In genomic region chr16:74991593-74992403, GRCh38 we compare ENCODE assay signal across 1 cellular context.
TF ChIP-seq lines count a peak whose summit lies in the region.

No MANE protein-coding gene starts in this region.

TF ChIP-seq in HepG2, 621 proteins besides CTCF, POLR2A, EP300 and RAD21 (continued from another document and continues in another):
- TF ChIP-seq, protein P1, sequence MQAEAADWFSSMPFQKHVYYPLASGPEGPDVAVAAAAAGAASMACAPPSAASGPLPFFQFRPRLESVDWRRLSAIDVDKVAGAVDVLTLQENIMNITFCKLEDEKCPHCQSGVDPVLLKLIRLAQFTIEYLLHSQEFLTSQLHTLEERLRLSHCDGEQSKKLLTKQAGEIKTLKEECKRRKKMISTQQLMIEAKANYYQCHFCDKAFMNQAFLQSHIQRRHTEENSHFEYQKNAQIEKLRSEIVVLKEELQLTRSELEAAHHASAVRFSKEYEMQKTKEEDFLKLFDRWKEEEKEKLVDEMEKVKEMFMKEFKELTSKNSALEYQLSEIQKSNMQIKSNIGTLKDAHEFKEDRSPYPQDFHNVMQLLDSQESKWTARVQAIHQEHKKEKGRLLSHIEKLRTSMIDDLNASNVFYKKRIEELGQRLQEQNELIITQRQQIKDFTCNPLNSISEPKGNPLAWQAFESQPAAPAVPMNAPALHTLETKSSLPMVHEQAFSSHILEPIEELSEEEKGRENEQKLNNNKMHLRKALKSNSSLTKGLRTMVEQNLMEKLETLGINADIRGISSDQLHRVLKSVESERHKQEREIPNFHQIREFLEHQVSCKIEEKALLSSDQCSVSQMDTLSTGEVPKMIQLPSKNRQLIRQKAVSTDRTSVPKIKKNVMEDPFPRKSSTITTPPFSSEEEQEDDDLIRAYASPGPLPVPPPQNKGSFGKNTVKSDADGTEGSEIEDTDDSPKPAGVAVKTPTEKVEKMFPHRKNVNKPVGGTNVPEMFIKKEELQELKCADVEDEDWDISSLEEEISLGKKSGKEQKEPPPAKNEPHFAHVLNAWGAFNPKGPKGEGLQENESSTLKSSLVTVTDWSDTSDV (CRISPR knock-in tag; IDR thresholded peaks at IDR 0.05) = no peak
- TF ChIP-seq GABPB1 (CRISPR knock-in tag; IDR thresholded peaks at IDR 0.05) (peak; percentile 28; the same call in 1 of the 2 replicates), GZF1 (CRISPR knock-in tag; IDR thresholded peaks at IDR 0.05) (no peak), EZH2 (conservative IDR thresholded peaks at IDR 0.05; ENCODE audit: low read depth, low read length) (no peak), ZMYM2 (CRISPR knock-in tag; IDR thresholded peaks at IDR 0.05) (no peak; the same call in 1 of the 2 replicates), ETV5 (CRISPR knock-in tag; IDR thresholded peaks at IDR 0.05; ENCODE audit: borderline replicate concordance) (no peak), MIXL1 (CRISPR knock-in tag; IDR thresholded peaks at IDR 0.05) (peak; percentile 97), ELF4 (CRISPR knock-in tag; IDR thresholded peaks at IDR 0.05; ENCODE audit: borderline replicate concordance) (no peak; the same call in 1 of the 2 replicates), ZNF138 (CRISPR knock-in tag; IDR thresholded peaks at IDR 0.05; ENCODE audit: low read depth) (no peak), ZNF230 (CRISPR knock-in tag; IDR thresholded peaks at IDR 0.05) (no peak; the same call in 1 of the 2 replicates), ZNF143 (CRISPR knock-in tag; IDR thresholded peaks at IDR 0.05) (peak; percentile 63; the same call in 1 of the 2 replicates), THYN1 (CRISPR knock-in tag; IDR thresholded peaks at IDR 0.05; ENCODE audit: borderline replicate concordance, low read depth) (0 out of 2 replicates have a peak, but pooled peaks have one; percentile 20), PHF5A (CRISPR knock-in tag; IDR thresholded peaks at IDR 0.05; ENCODE audit: low read depth, unreplicated experiment) (peak; percentile 82), CBX5 (CRISPR knock-in tag; IDR thresholded peaks at IDR 0.05; ENCODE audit: borderline replicate concordance) (peak; percentile 35; the same call in 1 of the 2 replicates), NCOR1 (IDR thresholded peaks at IDR 0.05; ENCODE audit: borderline replicate concordance, low read length) (peak; percentile 96), AHR (CRISPR knock-in tag; IDR thresholded peaks at IDR 0.05) (no peak), DMTF1 (CRISPR knock-in tag; IDR thresholded peaks at IDR 0.05) (no peak), ZNF12 (CRISPR knock-in tag; IDR thresholded peaks at IDR 0.05) (no peak), KLF11 (CRISPR knock-in tag; IDR thresholded peaks at IDR 0.05) (no peak), ZNF530 (CRISPR knock-in tag; IDR thresholded peaks at IDR 0.05; ENCODE audit: low read depth) (no peak), NPAS2 (CRISPR knock-in tag; IDR thresholded peaks at IDR 0.05; ENCODE audit: borderline replicate concordance) (no peak), ZNF766 (CRISPR knock-in tag; IDR thresholded peaks at IDR 0.05; ENCODE audit: borderline replicate concordance) (peak; percentile 68; the same call in 1 of the 2 replicates), DNMT1 (CRISPR knock-in tag; IDR thresholded peaks at IDR 0.05) (no peak), ZNF33A (CRISPR knock-in tag; IDR thresholded peaks at IDR 0.05; ENCODE audit: borderline replicate concordance) (peak; percentile 98; the same call in 1 of the 2 replicates), NFYC (CRISPR knock-in tag; IDR thresholded peaks at IDR 0.05) (no peak), XBP1 (CRISPR knock-in tag; IDR thresholded peaks at IDR 0.05) (no peak), SMAD1 (CRISPR knock-in tag; IDR thresholded peaks at IDR 0.05; ENCODE audit: borderline replicate concordance, low read depth) (no peak), HES4 (CRISPR knock-in tag; IDR thresholded peaks at IDR 0.05; ENCODE audit: borderline replicate concordance) (no peak), ZMAT3 (CRISPR knock-in tag; conservative IDR thresholded peaks at IDR 0.05) (no peak; the same call in 1 of the 2 replicates), ZNF33B (CRISPR knock-in tag; IDR thresholded peaks at IDR 0.05) (no peak), ZFP82 (CRISPR knock-in tag; IDR thresholded peaks at IDR 0.05; ENCODE audit: borderline replicate concordance) (no peak), ZNF891 (CRISPR knock-in tag; IDR thresholded peaks at IDR 0.05) (no peak; the same call in 1 of the 2 replicates), ZNF225 (CRISPR knock-in tag; IDR thresholded peaks at IDR 0.05) (no peak), ZNF20 (CRISPR knock-in tag; IDR thresholded peaks at IDR 0.05) (0 out of 2 replicates have a peak, but pooled peaks have one; percentile 27), SALL2 (CRISPR knock-in tag; IDR thresholded peaks at IDR 0.05) (peak; percentile 12; the same call in 1 of the 2 replicates), FOSL1 (CRISPR knock-in tag; IDR thresholded peaks at IDR 0.05; ENCODE audit: borderline replicate concordance) (no peak), MTF1 (CRISPR knock-in tag; IDR thresholded peaks at IDR 0.05) (peak; percentile 30; the same call in 1 of the 2 replicates), SATB2 (CRISPR knock-in tag; IDR thresholded peaks at IDR 0.05) (0 out of 2 replicates have a peak, but pooled peaks have one; percentile 54), LRRFIP1 (CRISPR knock-in tag; conservative IDR thresholded peaks at IDR 0.05) (no peak)
- TF ChIP-seq, protein P2, sequence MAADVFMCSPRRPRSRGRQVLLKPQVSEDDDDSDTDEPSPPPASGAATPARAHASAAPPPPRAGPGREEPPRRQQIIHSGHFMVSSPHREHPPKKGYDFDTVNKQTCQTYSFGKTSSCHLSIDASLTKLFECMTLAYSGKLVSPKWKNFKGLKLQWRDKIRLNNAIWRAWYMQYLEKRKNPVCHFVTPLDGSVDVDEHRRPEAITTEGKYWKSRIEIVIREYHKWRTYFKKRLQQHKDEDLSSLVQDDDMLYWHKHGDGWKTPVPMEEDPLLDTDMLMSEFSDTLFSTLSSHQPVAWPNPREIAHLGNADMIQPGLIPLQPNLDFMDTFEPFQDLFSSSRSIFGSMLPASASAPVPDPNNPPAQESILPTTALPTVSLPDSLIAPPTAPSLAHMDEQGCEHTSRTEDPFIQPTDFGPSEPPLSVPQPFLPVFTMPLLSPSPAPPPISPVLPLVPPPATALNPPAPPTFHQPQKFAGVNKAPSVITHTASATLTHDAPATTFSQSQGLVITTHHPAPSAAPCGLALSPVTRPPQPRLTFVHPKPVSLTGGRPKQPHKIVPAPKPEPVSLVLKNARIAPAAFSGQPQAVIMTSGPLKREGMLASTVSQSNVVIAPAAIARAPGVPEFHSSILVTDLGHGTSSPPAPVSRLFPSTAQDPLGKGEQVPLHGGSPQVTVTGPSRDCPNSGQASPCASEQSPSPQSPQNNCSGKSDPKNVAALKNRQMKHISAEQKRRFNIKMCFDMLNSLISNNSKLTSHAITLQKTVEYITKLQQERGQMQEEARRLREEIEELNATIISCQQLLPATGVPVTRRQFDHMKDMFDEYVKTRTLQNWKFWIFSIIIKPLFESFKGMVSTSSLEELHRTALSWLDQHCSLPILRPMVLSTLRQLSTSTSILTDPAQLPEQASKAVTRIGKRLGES (CRISPR knock-in tag; IDR thresholded peaks at IDR 0.05; ENCODE audit: borderline replicate concordance) = peak; percentile 97
- TF ChIP-seq, protein P3, sequence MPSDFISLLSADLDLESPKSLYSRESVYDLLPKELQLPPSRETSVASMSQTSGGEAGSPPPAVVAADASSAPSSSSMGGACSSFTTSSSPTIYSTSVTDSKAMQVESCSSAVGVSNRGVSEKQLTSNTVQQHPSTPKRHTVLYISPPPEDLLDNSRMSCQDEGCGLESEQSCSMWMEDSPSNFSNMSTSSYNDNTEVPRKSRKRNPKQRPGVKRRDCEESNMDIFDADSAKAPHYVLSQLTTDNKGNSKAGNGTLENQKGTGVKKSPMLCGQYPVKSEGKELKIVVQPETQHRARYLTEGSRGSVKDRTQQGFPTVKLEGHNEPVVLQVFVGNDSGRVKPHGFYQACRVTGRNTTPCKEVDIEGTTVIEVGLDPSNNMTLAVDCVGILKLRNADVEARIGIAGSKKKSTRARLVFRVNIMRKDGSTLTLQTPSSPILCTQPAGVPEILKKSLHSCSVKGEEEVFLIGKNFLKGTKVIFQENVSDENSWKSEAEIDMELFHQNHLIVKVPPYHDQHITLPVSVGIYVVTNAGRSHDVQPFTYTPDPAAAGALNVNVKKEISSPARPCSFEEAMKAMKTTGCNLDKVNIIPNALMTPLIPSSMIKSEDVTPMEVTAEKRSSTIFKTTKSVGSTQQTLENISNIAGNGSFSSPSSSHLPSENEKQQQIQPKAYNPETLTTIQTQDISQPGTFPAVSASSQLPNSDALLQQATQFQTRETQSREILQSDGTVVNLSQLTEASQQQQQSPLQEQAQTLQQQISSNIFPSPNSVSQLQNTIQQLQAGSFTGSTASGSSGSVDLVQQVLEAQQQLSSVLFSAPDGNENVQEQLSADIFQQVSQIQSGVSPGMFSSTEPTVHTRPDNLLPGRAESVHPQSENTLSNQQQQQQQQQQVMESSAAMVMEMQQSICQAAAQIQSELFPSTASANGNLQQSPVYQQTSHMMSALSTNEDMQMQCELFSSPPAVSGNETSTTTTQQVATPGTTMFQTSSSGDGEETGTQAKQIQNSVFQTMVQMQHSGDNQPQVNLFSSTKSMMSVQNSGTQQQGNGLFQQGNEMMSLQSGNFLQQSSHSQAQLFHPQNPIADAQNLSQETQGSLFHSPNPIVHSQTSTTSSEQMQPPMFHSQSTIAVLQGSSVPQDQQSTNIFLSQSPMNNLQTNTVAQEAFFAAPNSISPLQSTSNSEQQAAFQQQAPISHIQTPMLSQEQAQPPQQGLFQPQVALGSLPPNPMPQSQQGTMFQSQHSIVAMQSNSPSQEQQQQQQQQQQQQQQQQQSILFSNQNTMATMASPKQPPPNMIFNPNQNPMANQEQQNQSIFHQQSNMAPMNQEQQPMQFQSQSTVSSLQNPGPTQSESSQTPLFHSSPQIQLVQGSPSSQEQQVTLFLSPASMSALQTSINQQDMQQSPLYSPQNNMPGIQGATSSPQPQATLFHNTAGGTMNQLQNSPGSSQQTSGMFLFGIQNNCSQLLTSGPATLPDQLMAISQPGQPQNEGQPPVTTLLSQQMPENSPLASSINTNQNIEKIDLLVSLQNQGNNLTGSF (CRISPR knock-in tag; IDR thresholded peaks at IDR 0.05) = no peak
- TF ChIP-seq, protein P4, sequence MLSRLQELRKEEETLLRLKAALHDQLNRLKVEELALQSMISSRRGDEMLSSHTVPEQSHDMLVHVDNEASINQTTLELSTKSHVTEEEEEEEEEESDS (CRISPR knock-in tag; IDR thresholded peaks at IDR 0.05; ENCODE audit: borderline replicate concordance) = no peak
- TF ChIP-seq, protein P5, sequence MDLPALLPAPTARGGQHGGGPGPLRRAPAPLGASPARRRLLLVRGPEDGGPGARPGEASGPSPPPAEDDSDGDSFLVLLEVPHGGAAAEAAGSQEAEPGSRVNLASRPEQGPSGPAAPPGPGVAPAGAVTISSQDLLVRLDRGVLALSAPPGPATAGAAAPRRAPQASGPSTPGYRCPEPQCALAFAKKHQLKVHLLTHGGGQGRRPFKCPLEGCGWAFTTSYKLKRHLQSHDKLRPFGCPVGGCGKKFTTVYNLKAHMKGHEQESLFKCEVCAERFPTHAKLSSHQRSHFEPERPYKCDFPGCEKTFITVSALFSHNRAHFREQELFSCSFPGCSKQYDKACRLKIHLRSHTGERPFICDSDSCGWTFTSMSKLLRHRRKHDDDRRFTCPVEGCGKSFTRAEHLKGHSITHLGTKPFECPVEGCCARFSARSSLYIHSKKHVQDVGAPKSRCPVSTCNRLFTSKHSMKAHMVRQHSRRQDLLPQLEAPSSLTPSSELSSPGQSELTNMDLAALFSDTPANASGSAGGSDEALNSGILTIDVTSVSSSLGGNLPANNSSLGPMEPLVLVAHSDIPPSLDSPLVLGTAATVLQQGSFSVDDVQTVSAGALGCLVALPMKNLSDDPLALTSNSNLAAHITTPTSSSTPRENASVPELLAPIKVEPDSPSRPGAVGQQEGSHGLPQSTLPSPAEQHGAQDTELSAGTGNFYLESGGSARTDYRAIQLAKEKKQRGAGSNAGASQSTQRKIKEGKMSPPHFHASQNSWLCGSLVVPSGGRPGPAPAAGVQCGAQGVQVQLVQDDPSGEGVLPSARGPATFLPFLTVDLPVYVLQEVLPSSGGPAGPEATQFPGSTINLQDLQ (CRISPR knock-in tag; IDR thresholded peaks at IDR 0.05) = 0 out of 2 replicates have a peak, but pooled peaks have one; percentile 9
- TF ChIP-seq, protein P6, sequence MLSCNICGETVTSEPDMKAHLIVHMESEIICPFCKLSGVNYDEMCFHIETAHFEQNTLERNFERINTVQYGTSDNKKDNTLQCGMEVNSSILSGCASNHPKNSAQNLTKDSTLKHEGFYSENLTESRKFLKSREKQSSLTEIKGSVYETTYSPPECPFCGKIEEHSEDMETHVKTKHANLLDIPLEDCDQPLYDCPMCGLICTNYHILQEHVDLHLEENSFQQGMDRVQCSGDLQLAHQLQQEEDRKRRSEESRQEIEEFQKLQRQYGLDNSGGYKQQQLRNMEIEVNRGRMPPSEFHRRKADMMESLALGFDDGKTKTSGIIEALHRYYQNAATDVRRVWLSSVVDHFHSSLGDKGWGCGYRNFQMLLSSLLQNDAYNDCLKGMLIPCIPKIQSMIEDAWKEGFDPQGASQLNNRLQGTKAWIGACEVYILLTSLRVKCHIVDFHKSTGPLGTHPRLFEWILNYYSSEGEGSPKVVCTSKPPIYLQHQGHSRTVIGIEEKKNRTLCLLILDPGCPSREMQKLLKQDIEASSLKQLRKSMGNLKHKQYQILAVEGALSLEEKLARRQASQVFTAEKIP (CRISPR knock-in tag; IDR thresholded peaks at IDR 0.05; ENCODE audit: borderline replicate concordance) = no peak
